ENCODE assay signal across 16 cellular contexts in genomic region chr18:23220355-23220754, GRCh38.
"Had no signal": no experiment of that assay in that cellular context is flagged by ENCODE, and none has a peak within 500 bp of the region (broad histone marks: within the 10 kb centered on the region; RNA-seq: fewer than 3 reads in every experiment).

No MANE protein-coding gene starts in this region.

- ATAC-seq: body of pancreas; stimulated activated naive B cell treated with anti-CD40 and anti-IgM and Interleukin-4, amounts not matched to agents 10 μg/mL and 1 μg/mL and 100 μg/mL, for 72 hours; WTC11 had no signal

- H3K4me1 ChIP-seq: body of pancreas had no signal

- H3K36me3 ChIP-seq: adrenal gland, heart right ventricle had no signal

- DNase-seq: activated CD4-positive, alpha-beta T cell treated with anti-CD3 and anti-CD28 coated beads, Interleukin-2, amount 10 ng/mL, durations not matched to agents 24 days and 14 days; activated CD8-positive, alpha-beta memory T cell treated with anti-CD3 and anti-CD28 coated beads for 24 hours; activated naive CD4-positive, alpha-beta T cell treated with anti-CD3 and anti-CD28 coated beads for 36 hours; adrenal gland; body of pancreas; cerebellar nuclear complex; foreskin melanocyte; heart right ventricle; midbrain; naive B cell; nucleus accumbens; right cardiac atrium; SK-N-SH; stimulated activated naive B cell treated with anti-CD40 and anti-IgM and Interleukin-4, amounts not matched to agents 10 μg/mL and 1 μg/mL and 100 μg/mL, for 72 hours had no signal

- H3K4me3 ChIP-seq: adrenal gland, body of pancreas, heart right ventricle, smooth muscle cell had no signal

- H3K27me3 ChIP-seq: adrenal gland, body of pancreas, heart right ventricle had no signal

- H3K27ac ChIP-seq: adrenal gland, body of pancreas, heart right ventricle had no signal

- H3K9me3 ChIP-seq: adrenal gland, body of pancreas, heart right ventricle, SK-N-SH had no signal
